7 cellular contexts compared by ENCODE assay signal in genomic region chr2:237923507-237924163, GRCh38. TPM values are rescaled to one million over a fixed set of nuclear protein-coding genes. Genes with fewer than 3 reads are reported as not detected.
DNase-seq lines count a peak whose midpoint lies in the region; ATAC-seq lines count a peak whose summit lies in the region.

No MANE protein-coding gene starts in this region.

- peak overlapping the region; percentile 77 for H3K4me2 ChIP-seq in skeletal muscle satellite cell (ENCODE audit: low read length)

- intact Hi-C loops in right cardiac atrium (cut with DNase I): no loop called here

- no peaks in the 10 kb centered on the region for H3K27me3 Mint-ChIP-seq in T-cell
- peaks cover 4% of the 10 kb centered on the region for H3K27me3 Mint-ChIP-seq in activated naive CD8-positive, alpha-beta T cell treated with anti-CD3 and anti-CD28 coated beads, Interleukin-2, amount 50 U/mL, for 24 hours

- peak overlapping the region; percentile 27 to 39 for H3K27ac Mint-ChIP-seq in T-cell
- peak overlapping the region; percentile 8 for H3K27ac Mint-ChIP-seq in activated naive CD8-positive, alpha-beta T cell treated with anti-CD3 and anti-CD28 coated beads, Interleukin-2, amount 50 U/mL, for 24 hours

- no peaks in the 10 kb centered on the region for H3K36me3 ChIP-seq in skeletal muscle satellite cell (ENCODE audit: insufficient read depth, low read length)

- peak overlapping the region; percentile 34 to 60 (median 39) for H3K4me3 Mint-ChIP-seq in T-cell
- peak overlapping the region; percentile 43 for H3K4me3 Mint-ChIP-seq in activated naive CD8-positive, alpha-beta T cell treated with anti-CD3 and anti-CD28 coated beads, Interleukin-2, amount 50 U/mL, for 24 hours

- H3K27ac ChIP-seq in right cardiac atrium (ENCODE audit: low read length): no peak overlapping the region

- POLR2A ChIA-PET in T-cell (lab: Charles Lee): no interaction called here

- no peaks in the 10 kb centered on the region for H3K4me1 ChIP-seq in right cardiac atrium (ENCODE audit: control insufficient read depth, insufficient read depth, low read length)
- H3K4me1 ChIP-seq in skeletal muscle satellite cell (ENCODE audit: control insufficient read depth, insufficient read depth, low read length): peaks cover 12% of the 10 kb centered on the region

- H3K4me3 ChIP-seq in right cardiac atrium (ENCODE audit: low read length) (no peak overlapping the region), skeletal muscle satellite cell (ENCODE audit: low read length) (peak overlapping the region; percentile 64)

- no peaks in the 10 kb centered on the region for H3K9me3 ChIP-seq in right cardiac atrium (ENCODE audit: control insufficient read depth, low read length)
- no peaks in the 10 kb centered on the region for H3K9me3 ChIP-seq in skeletal muscle satellite cell (replicated peaks; ENCODE audit: low read length)

- H3K36me3 Mint-ChIP-seq in T-cell: no peaks in the 10 kb centered on the region
- no peaks in the 10 kb centered on the region for H3K36me3 Mint-ChIP-seq in activated naive CD8-positive, alpha-beta T cell treated with anti-CD3 and anti-CD28 coated beads, Interleukin-2, amount 50 U/mL, for 24 hours (ENCODE audit: low read depth)

- peaks cover 17 to 38% (median 25%) of the 10 kb centered on the region in 3 donors for H3K4me1 Mint-ChIP-seq in T-cell
- peaks cover 41% of the 10 kb centered on the region for H3K4me1 Mint-ChIP-seq in activated naive CD8-positive, alpha-beta T cell treated with anti-CD3 and anti-CD28 coated beads, Interleukin-2, amount 50 U/mL, for 24 hours

- WGBS in right cardiac atrium: 15% methylated on average over 32 of the region's 32 CpGs

- CTCF ChIA-PET in T-cell (lab: Charles Lee): interaction anchor here (0.5 to 1.5 kb wide), 5 partner anchors 16 to 517 kb away, joined by 3 to 6 read pairs (median 4); no protein-coding TSS in a partner anchor

- peak overlapping the region; percentile 54 for H3K9ac ChIP-seq in skeletal muscle satellite cell (ENCODE audit: low read depth, low read length)

- H3K27me3 ChIP-seq in right cardiac atrium (ENCODE audit: control insufficient read depth, insufficient read depth) (no peaks in the 10 kb centered on the region), skeletal muscle satellite cell (ENCODE audit: control insufficient read depth, insufficient read depth, low read length) (no peaks in the 10 kb centered on the region)

- DNase-seq in T-cell (peak; percentile 26 to 83 (median 68)), right cardiac atrium (peak; percentile 75 to 92 (median 91)), SW 1271 (lab: John Stamatoyannopoulos, UW) (no peak)
- DNase-seq in activated naive CD8-positive, alpha-beta T cell treated with anti-CD3 and anti-CD28 coated beads, Interleukin-2, amount 50 U/mL, for 24 hours: peak; percentile 92

- ATAC-seq in GM19023 (IDR thresholded peaks at IDR 0.05; ENCODE audit: unreplicated experiment) (peak; percentile 83), HG03469 (IDR thresholded peaks at IDR 0.05; ENCODE audit: unreplicated experiment) (peak; percentile 78), T-cell (replicated peaks in 1 of 4) (peak; percentile 97 to 99 (median 98)), right cardiac atrium (peak; percentile 91 to 96)
- ATAC-seq in activated naive CD8-positive, alpha-beta T cell treated with anti-CD3 and anti-CD28 coated beads, Interleukin-2, amount 50 U/mL, for 24 hours: peak; percentile 93

- peaks cover 0 to 3% (median 0%) of the 10 kb centered on the region in 3 donors for H3K9me3 Mint-ChIP-seq in T-cell
- H3K9me3 Mint-ChIP-seq in activated naive CD8-positive, alpha-beta T cell treated with anti-CD3 and anti-CD28 coated beads, Interleukin-2, amount 50 U/mL, for 24 hours: no peaks in the 10 kb centered on the region

RNA-seq across cellular contexts. Expression of gene UBE2F, which starts 43.2 kb away (rescaled TPM):
- total RNA-seq in T-cell (10 to 100 TPM; 35.1 to 53.6 (median 37.3) TPM), right cardiac atrium (100 to 1,000 TPM; 100 to 118 (median 107) TPM)
- polyA plus RNA-seq in right cardiac atrium: 95.9 TPM
- total RNA-seq in skeletal muscle satellite cell (2012; rRNA removed): 48.7 and 54.4 TPM in 2 replicates

Comparison
In these comparisons a context has a peak if more than half of its experiments do, and no peak if none do; other contexts are left out.
1. DNase-seq: peak in T-cell (34 of 34), activated naive CD8-positive, alpha-beta T cell treated with anti-CD3 and anti-CD28 coated beads, Interleukin-2, amount 50 U/mL, for 24 hours (single experiment) and right cardiac atrium (3 of 3); none in SW 1271 (0 of 2).
2. Peak in every context shown above with its lines, with median percentiles within 50 percentile points of each other: ATAC-seq.